In the genomic region with DNA sequence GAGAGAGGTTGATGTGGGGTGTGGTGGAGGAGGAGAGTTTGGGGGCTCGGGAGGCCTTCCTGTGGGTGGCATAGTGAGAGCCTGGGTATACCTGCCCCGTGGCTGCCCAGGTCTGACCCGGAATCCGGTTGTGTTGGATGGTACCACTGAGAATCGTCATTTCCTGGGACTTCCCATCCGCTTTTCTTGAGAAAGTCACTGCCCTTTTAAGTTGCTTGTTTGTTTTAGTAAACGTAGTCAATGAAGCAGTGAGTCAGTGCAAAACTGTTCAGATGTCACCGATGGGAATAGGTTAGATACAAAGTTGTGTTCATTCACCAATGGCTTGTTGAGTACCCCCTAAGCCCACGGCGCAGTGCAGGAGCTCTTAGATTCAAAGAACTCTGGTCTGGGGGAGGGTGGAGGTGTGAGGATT, we compare ENCODE assay signal across 10 cellular contexts.
DNase-seq lines count a peak whose midpoint lies in the region; ATAC-seq and TF ChIP-seq lines count a peak whose summit lies in the region.
"Had no signal": no experiment of that assay in that cellular context is flagged by ENCODE, and none has a peak within 500 bp of the region (broad histone marks: within the 10 kb centered on the region; RNA-seq: fewer than 3 reads in every experiment).

No MANE protein-coding gene starts in this region.

- no TSS peak for BruUV-seq in IMR-90 (replicated peaks; lab: Mats Ljungman, UMichigan)

- CTCF ChIA-PET in CD4-positive, alpha-beta T cell (lab: Charles Lee) = no interaction called here
- CTCF ChIA-PET in IMR-90 (lab: Yijun Ruan, JAX) (no interaction called here), HEK293T (lab: Yijun Ruan, JAX) (no interaction called here)

- DNase-seq in CD4-positive, alpha-beta T cell = peak in 6 of 10 experiments; percentile 10 to 34 (median 14)
- DNase-seq in IMR-90 (peak; percentile 52), naive B cell (no peak), anterior cingulate cortex (lab: John Stamatoyannopoulos, UW) (no peak), NOMO-1 (lab: John Stamatoyannopoulos, UW; ENCODE audit: unreplicated experiment in 2 of 2) (no peak), HEK293T (ENCODE audit: extremely low spot score) (no peak)
- DNase-seq: NCI-H1436, right lobe of liver had no signal

- no peak overlapping the region for H3K18ac ChIP-seq in IMR-90 (ENCODE audit: low read depth, low read length)

- no peak for TF ChIP-seq CTCF in CD4-positive, alpha-beta T cell (IDR thresholded peaks at IDR 0.05)
- TF ChIP-seq CTCF in IMR-90 (conservative IDR thresholded peaks at IDR 0.05; ENCODE audit: low read depth, low read length) = no peak

- H3K4me1 ChIP-seq in IMR-90 (ENCODE audit: control insufficient read depth, insufficient read depth, low read length) = peaks cover 9% of the 10 kb centered on the region; the same call in 1 of the 2 replicates

- peak overlapping the region; percentile 79 for H3K4me3 Mint-ChIP-seq in CD4-positive, alpha-beta T cell
- peak overlapping the region; percentile 80 for H3K4me3 Mint-ChIP-seq in activated T-helper 17 cell treated with anti-CD3 and anti-CD28 coated beads, Interleukin-2, amount 50 U/mL, for 72 hours
- H3K4me3 Mint-ChIP-seq in naive B cell = peak overlapping the region in 1 of 8 donors; percentile 17

- no peak overlapping the region for H2BK5ac ChIP-seq in IMR-90 (ENCODE audit: low read depth, low read length, poor library complexity, severe bottlenecking)

- no peaks in the 10 kb centered on the region for H3K79me1 ChIP-seq in IMR-90 (ENCODE audit: low read depth in 1 of 2, low read length in 2 of 2)

- TF ChIP-seq POLR2A in IMR-90 (IDR thresholded peaks at IDR 0.05; ENCODE audit: low read depth, low read length) = no peak

- no peaks in the 10 kb centered on the region for H3K36me3 ChIP-seq in IMR-90 (ENCODE audit: control insufficient read depth, insufficient read depth, low read length)
- H3K36me3 ChIP-seq: right lobe of liver had no signal

- peak overlapping the region; percentile 93 for H3K27ac Mint-ChIP-seq in CD4-positive, alpha-beta T cell
- peak overlapping the region; percentile 94 for H3K27ac Mint-ChIP-seq in activated T-helper 17 cell treated with anti-CD3 and anti-CD28 coated beads, Interleukin-2, amount 50 U/mL, for 72 hours
- H3K27ac Mint-ChIP-seq in naive B cell = peak overlapping the region in 4 of 6 donors; percentile 33 to 80 (median 68)

- peak overlapping the region in 1 of 2 experiments; percentile 19; a peak in 1 of 4 replicates for H4K8ac ChIP-seq in IMR-90 (ENCODE audit: low read depth in 2 of 2, low read length in 2 of 2)

- no peak overlapping the region for H3K4me2 ChIP-seq in IMR-90 (ENCODE audit: low read depth, low read length)

- H3K9me3 ChIP-seq in CD4-positive, alpha-beta T cell (ENCODE audit: control insufficient read depth, low read length) = no peaks in the 10 kb centered on the region
- H3K9me3 ChIP-seq in IMR-90 (ENCODE audit: control insufficient read depth, insufficient read depth, low read length) = peaks cover 9% of the 10 kb centered on the region
- H3K9me3 ChIP-seq: right lobe of liver had no signal

- peak overlapping the region; percentile 9 for H2AK9ac ChIP-seq in IMR-90 (replicated peaks; ENCODE audit: low read depth, low read length, poor library complexity)

- H3K27me3 ChIP-seq in CD4-positive, alpha-beta T cell (ENCODE audit: control insufficient read depth, insufficient read depth, low read length) = no peaks in the 10 kb centered on the region
- H3K27me3 ChIP-seq in IMR-90 (ENCODE audit: control insufficient read depth, insufficient read depth, low read length) = no peaks in the 10 kb centered on the region
- H3K27me3 ChIP-seq: right lobe of liver had no signal

- POLR2A ChIA-PET in CD4-positive, alpha-beta T cell (lab: Charles Lee) = interaction anchor here (0.6 to 1.4 kb wide), 3 partner anchors 9 to 439 kb away, joined by 3 to 4 read pairs (median 3); partner anchors contain the start of genes CDC123 and NUDT5
- POLR2A ChIA-PET in IMR-90 (lab: Charles Lee; ENCODE audit: unreplicated experiment) = no interaction called here
- POLR2A ChIA-PET in HEK293T (lab: Yijun Ruan, JAX) = no interaction called here

- intact Hi-C loops in CD4-positive, alpha-beta T cell (cut with DNase I, micrococcal nuclease) = loop anchor here in 1 of 2 experiments (5.0 kb wide), 1 partner anchor 43 kb away; no protein-coding TSS in a partner anchor
- intact Hi-C loops in IMR-90 (cut with micrococcal nuclease) = no loop called here

- ATAC-seq in CD4-positive, alpha-beta T cell (ENCODE audit: poor library complexity) = peak; percentile 82
- ATAC-seq in IMR-90 (ENCODE audit: low read depth) = peak; percentile 45
- peak; percentile 90 for ATAC-seq in activated T-helper 17 cell treated with anti-CD3 and anti-CD28 coated beads, Interleukin-2, amount 50 U/mL, for 72 hours (replicated peaks)
- peak; percentile 20 to 34 for ATAC-seq in naive B cell (ENCODE audit: low read depth in 2 of 2)
- ATAC-seq in GM19452 (IDR thresholded peaks at IDR 0.05; ENCODE audit: unreplicated experiment) = no peak

- H3K9ac ChIP-seq in IMR-90 (ENCODE audit: low read depth, low read length) = no peak overlapping the region

- H3K14ac ChIP-seq in IMR-90 (replicated peaks; ENCODE audit: low read depth, low read length) = no peak overlapping the region

- peaks cover 63% of the 10 kb centered on the region for H3K4me1 Mint-ChIP-seq in CD4-positive, alpha-beta T cell (ENCODE audit: low read depth)
- peaks cover 27% of the 10 kb centered on the region for H3K4me1 Mint-ChIP-seq in activated T-helper 17 cell treated with anti-CD3 and anti-CD28 coated beads, Interleukin-2, amount 50 U/mL, for 72 hours
- H3K4me1 Mint-ChIP-seq in naive B cell = peaks cover 34 to 74% (median 47%) of the 10 kb centered on the region in 3 donors

- TF ChIP-seq RAD21 in IMR-90 (IDR thresholded peaks at IDR 0.05; ENCODE audit: low read length) = no peak

- no peaks in the 10 kb centered on the region for H3K36me3 Mint-ChIP-seq in CD4-positive, alpha-beta T cell (ENCODE audit: low read depth)
- H3K36me3 Mint-ChIP-seq in activated T-helper 17 cell treated with anti-CD3 and anti-CD28 coated beads, Interleukin-2, amount 50 U/mL, for 72 hours (ENCODE audit: low read depth) = no peaks in the 10 kb centered on the region
- peaks cover 5 to 14% of the 10 kb centered on the region in 2 donors for H3K36me3 Mint-ChIP-seq in naive B cell

- H2BK120ac ChIP-seq in IMR-90 (ENCODE audit: low read depth, low read length) = no peak overlapping the region

- dilution Hi-C loops in IMR-90 (cut with HindIII; ENCODE audit: low sequenced_read_pairs, unreplicated experiment) = no loop called here

- H2AFZ ChIP-seq in IMR-90 (replicated peaks; ENCODE audit: low read length, poor library complexity) = no peak overlapping the region

- in situ Hi-C loops in IMR-90 (cut with MboI; ENCODE audit: low sequenced_read_pairs) = no loop called here

- no peaks in the 10 kb centered on the region for H4K20me1 ChIP-seq in IMR-90 (ENCODE audit: insufficient read depth, low read length)

- H3K56ac ChIP-seq in IMR-90 (ENCODE audit: extremely low read depth, insufficient read depth, low read length) = no peak overlapping the region

- no peaks in the 10 kb centered on the region for H3K27me3 Mint-ChIP-seq in CD4-positive, alpha-beta T cell
- H3K27me3 Mint-ChIP-seq in activated T-helper 17 cell treated with anti-CD3 and anti-CD28 coated beads, Interleukin-2, amount 50 U/mL, for 72 hours = no peaks in the 10 kb centered on the region
- no peaks in the 10 kb centered on the region for H3K27me3 Mint-ChIP-seq in naive B cell

- H3K4ac ChIP-seq in IMR-90 (ENCODE audit: low read depth, low read length) = no peak overlapping the region

- no peak overlapping the region for H4K91ac ChIP-seq in IMR-90 (ENCODE audit: insufficient read depth, low read depth, low read length)

- H3K4me3 ChIP-seq in IMR-90 (ENCODE audit: insufficient read depth, low read depth, low read length) = no peak overlapping the region
- H3K4me3 ChIP-seq: right lobe of liver had no signal

- H3K23ac ChIP-seq in IMR-90 (ENCODE audit: low read depth, low read length) = no peak overlapping the region

- 71% methylated on average over 8 of the region's 10 CpGs; no CpG with 5 or more reads in 1 of the 2 experiments for WGBS in IMR-90 (ENCODE audit: extremely low coverage in 2 of 2, insufficient read length in 1 of 2), 2 experiments

- H4K5ac ChIP-seq in IMR-90 (ENCODE audit: low read depth, low read length) = no peak overlapping the region

- no peaks in the 10 kb centered on the region for H3K9me3 Mint-ChIP-seq in CD4-positive, alpha-beta T cell
- H3K9me3 Mint-ChIP-seq in activated T-helper 17 cell treated with anti-CD3 and anti-CD28 coated beads, Interleukin-2, amount 50 U/mL, for 72 hours = no peaks in the 10 kb centered on the region
- no peaks in the 10 kb centered on the region for H3K9me3 Mint-ChIP-seq in naive B cell

- no peak overlapping the region for H2AK5ac ChIP-seq in IMR-90 (ENCODE audit: low read depth, low read length)

- H2BK15ac ChIP-seq in IMR-90 (ENCODE audit: low read depth, low read length) = no peak overlapping the region

- H3K27ac ChIP-seq in CD4-positive, alpha-beta T cell (ENCODE audit: low read depth, low read length) = no peak overlapping the region
- H3K27ac ChIP-seq in IMR-90 (ENCODE audit: insufficient read depth, low read length) = no peak overlapping the region
- H3K27ac ChIP-seq: right lobe of liver had no signal

- no peaks in the 10 kb centered on the region for H3K9me1 ChIP-seq in IMR-90 (ENCODE audit: insufficient read depth, low read length)

- H2BK20ac ChIP-seq in IMR-90 (ENCODE audit: low read depth, low read length) = no peak overlapping the region

TF ChIP-seq in IMR-90, 13 proteins besides CTCF, POLR2A, EP300 and RAD21:
- TF ChIP-seq MAZ (IDR thresholded peaks at IDR 0.05; ENCODE audit: borderline replicate concordance, low read depth, low read length) (no peak), SMC3 (IDR thresholded peaks at IDR 0.05; ENCODE audit: low read depth, low read length) (no peak), RFX5 (IDR thresholded peaks at IDR 0.05; ENCODE audit: low read depth, low read length) (no peak), RCOR1 (IDR thresholded peaks at IDR 0.05; ENCODE audit: insufficient replicate concordance, low read length) (no peak), FOS (IDR thresholded peaks at IDR 0.05; ENCODE audit: low read depth, low read length) (peak; percentile 26; the same call in 1 of the 2 replicates), CHD1 (IDR thresholded peaks at IDR 0.05; ENCODE audit: low read depth, low read length) (no peak), MAFK (IDR thresholded peaks at IDR 0.05; ENCODE audit: low read depth, low read length) (no peak)

TF ChIP-seq in HEK293T, 16 proteins besides CTCF, POLR2A, EP300 and RAD21 (continues in another document):
- TF ChIP-seq SUZ12 (IDR thresholded peaks at IDR 0.05) (no peak), ELF4 (IDR thresholded peaks at IDR 0.05) (no peak), FOXA1 (IDR thresholded peaks at IDR 0.05) (no peak), ARNT (IDR thresholded peaks at IDR 0.05) (no peak), SP1 (IDR thresholded peaks at IDR 0.05) (no peak), TARDBP (IDR thresholded peaks at IDR 0.05) (no peak), FOXK2 (IDR thresholded peaks at IDR 0.05) (no peak), NFRKB (IDR thresholded peaks at IDR 0.05) (no peak), CTBP1 (IDR thresholded peaks at IDR 0.05; ENCODE audit: borderline replicate concordance) (no peak)

Comparison
In these comparisons a context has a peak if more than half of its experiments do, and no peak if none do; other contexts are left out.
1. DNase-seq: peak in CD4-positive, alpha-beta T cell (6 of 10) and IMR-90 (single experiment); none in naive B cell (single experiment), anterior cingulate cortex (0 of 58), NOMO-1 (0 of 2) and HEK293T (single experiment).
2. Peak in every context shown above with its lines, with median percentiles within 50 percentile points of each other: H3K27ac Mint-ChIP-seq.